21 cellular contexts compared by ENCODE assay signal in genomic region chr17:27993161-27993695, GRCh38.
"Had no signal": no experiment of that assay in that cellular context is flagged by ENCODE, and none has a peak within 500 bp of the region (broad histone marks: within the 10 kb centered on the region; RNA-seq: fewer than 3 reads in every experiment).

No MANE protein-coding gene starts in this region.

- H3K9me3 Mint-ChIP-seq: endodermal cell; naive thymus-derived CD4-positive, alpha-beta T cell; neural progenitor cell; stimulated activated memory B cell treated with anti-CD40 and anti-IgM and Interleukin-4, amounts not matched to agents 10 μg/mL and 1 μg/mL and 100 μg/mL, for 72 hours; T-cell; WTC11 had no signal

- H3K27ac ChIP-seq: body of pancreas, epithelial cell of prostate, left ventricle myocardium inferior, neural progenitor cell, ovary, sigmoid colon, tibial artery, uterus had no signal

- H3K27ac Mint-ChIP-seq: activated CD4-positive, alpha-beta T cell treated with anti-CD3 and anti-CD28 coated beads for 36 hours; activated naive CD8-positive, alpha-beta T cell; endodermal cell; naive thymus-derived CD4-positive, alpha-beta T cell; neural progenitor cell; stimulated activated memory B cell treated with anti-CD40 and anti-IgM and Interleukin-4, amounts not matched to agents 10 μg/mL and 1 μg/mL and 100 μg/mL, for 72 hours; T-cell; WTC11 had no signal

- H2AFZ ChIP-seq: neural progenitor cell had no signal

- H3K4me3 ChIP-seq: body of pancreas, left ventricle myocardium inferior, neural progenitor cell, ovary, sigmoid colon, tibial artery, uterus had no signal

- H3K27me3 ChIP-seq: body of pancreas, neural progenitor cell, ovary, sigmoid colon, uterus had no signal

- ATAC-seq: activated CD4-positive, alpha-beta T cell treated with anti-CD3 and anti-CD28 coated beads for 36 hours; body of pancreas; naive thymus-derived CD4-positive, alpha-beta T cell; stimulated activated memory B cell treated with anti-CD40 and anti-IgM and Interleukin-4, amounts not matched to agents 10 μg/mL and 1 μg/mL and 100 μg/mL, for 72 hours; T-cell; WTC11 had no signal

- H3K4me3 Mint-ChIP-seq: activated CD4-positive, alpha-beta T cell treated with anti-CD3 and anti-CD28 coated beads for 36 hours; activated naive CD8-positive, alpha-beta T cell; endodermal cell; naive thymus-derived CD4-positive, alpha-beta T cell; neural progenitor cell; stimulated activated memory B cell treated with anti-CD40 and anti-IgM and Interleukin-4, amounts not matched to agents 10 μg/mL and 1 μg/mL and 100 μg/mL, for 72 hours; T-cell; WTC11 had no signal

- H3K4me2 ChIP-seq: neural progenitor cell had no signal

- H3K36me3 ChIP-seq: left ventricle myocardium inferior, neural progenitor cell, ovary, sigmoid colon, tibial artery, uterus had no signal

- H3K9me3 ChIP-seq: body of pancreas, left ventricle myocardium inferior, ovary, sigmoid colon, tibial artery, uterus had no signal

- H3K4me1 Mint-ChIP-seq: activated CD4-positive, alpha-beta T cell treated with anti-CD3 and anti-CD28 coated beads for 36 hours; naive thymus-derived CD4-positive, alpha-beta T cell; stimulated activated memory B cell treated with anti-CD40 and anti-IgM and Interleukin-4, amounts not matched to agents 10 μg/mL and 1 μg/mL and 100 μg/mL, for 72 hours; T-cell had no signal

- H3K36me3 Mint-ChIP-seq: activated naive CD8-positive, alpha-beta T cell; naive thymus-derived CD4-positive, alpha-beta T cell; neural progenitor cell; stimulated activated memory B cell treated with anti-CD40 and anti-IgM and Interleukin-4, amounts not matched to agents 10 μg/mL and 1 μg/mL and 100 μg/mL, for 72 hours; T-cell; WTC11 had no signal

- DNase-seq: activated CD4-positive, alpha-beta T cell treated with anti-CD3 and anti-CD28 coated beads for 36 hours; activated CD4-positive, alpha-beta T cell treated with anti-CD3 and anti-CD28 coated beads, Interleukin-2, amount 50 U/mL, for 48 hours; activated gamma-delta T cell treated with Interleukin-2 at 50 U/mL for 16 hours; body of pancreas; endodermal cell; foreskin fibroblast; glutamatergic neuron; left ventricle myocardium inferior; mammary epithelial cell; naive thymus-derived CD4-positive, alpha-beta T cell; ovary; sigmoid colon; stimulated activated CD4-positive, alpha-beta T cell treated with anti-CD3 and anti-CD28 coated beads, Interleukin-4, amount 100 ng/mL, for 4 hours; T-cell; tibial artery; uterus had no signal

- H3K4me1 ChIP-seq: body of pancreas, sigmoid colon, tibial artery, uterus had no signal
